9 cellular contexts compared by ENCODE assay signal in genomic region chr19:1279782-1280341, GRCh38. TPM values are rescaled to one million over a fixed set of nuclear protein-coding genes. Genes with fewer than 3 reads are reported as not detected.
DNase-seq lines count a peak whose midpoint lies in the region; ATAC-seq and TF ChIP-seq lines count a peak whose summit lies in the region.
"Had no signal": no experiment of that assay in that cellular context is flagged by ENCODE, and none has a peak within 500 bp of the region (broad histone marks: within the 10 kb centered on the region; RNA-seq: fewer than 3 reads in every experiment).

No MANE protein-coding gene starts in this region.

- H3K36me3 Mint-ChIP-seq in activated CD4-positive, alpha-beta memory T cell treated with anti-CD3 and anti-CD28 coated beads, Interleukin-2, amount 10 ng/mL, durations not matched to agents 7 days and 5 days (ENCODE audit: low read depth) = peaks cover 19% of the 10 kb centered on the region

- CTCF ChIA-PET in BJ (lab: Yijun Ruan, JAX) = interaction anchor here (0.6 to 3.3 kb wide), 24 partner anchors 11 to 211 kb away, joined by 3 to 12 read pairs (median 4); partner anchors contain the start of genes ATP5F1D, CIRBP and REEP6
- CTCF ChIA-PET in activated CD4-positive, alpha-beta memory T cell treated with anti-CD3 and anti-CD28 coated beads, Interleukin-2, amount 10 ng/mL, durations not matched to agents 7 days and 5 days (lab: Charles Lee) = interaction anchor here (0.6 to 1.9 kb wide), 7 partner anchors 11 to 203 kb away, joined by 3 to 13 read pairs (median 4); partner anchors contain the start of genes CIRBP and NDUFS7

- ATAC-seq in HG02763 (IDR thresholded peaks at IDR 0.05; ENCODE audit: unreplicated experiment) = no peak

- H3K36me3 ChIP-seq in BJ (ENCODE audit: control insufficient read depth, insufficient read depth, low read length) = peaks cover 7% of the 10 kb centered on the region

- intact Hi-C loops in dorsolateral prefrontal cortex (cut with DNase I) = loop anchor here (2.0 to 10.0 kb wide), 5 partner anchors 37 to 125 kb away; partner anchors contain the start of genes GAMT (in 2 of the 2) and DAZAP1 (in 1 of the 2)

- H3K4me1 Mint-ChIP-seq in activated CD4-positive, alpha-beta memory T cell treated with anti-CD3 and anti-CD28 coated beads, Interleukin-2, amount 10 ng/mL, durations not matched to agents 7 days and 5 days = peaks cover 21% of the 10 kb centered on the region

- H3K9me3 Mint-ChIP-seq in activated CD4-positive, alpha-beta memory T cell treated with anti-CD3 and anti-CD28 coated beads, Interleukin-2, amount 10 ng/mL, durations not matched to agents 7 days and 5 days = no peaks in the 10 kb centered on the region

- peak overlapping the region in 37 of 59 donors; percentile 5 to 75 (median 48) for H3K27ac ChIP-seq in dorsolateral prefrontal cortex

- POLR2A ChIA-PET in BJ (lab: Charles Lee) = interaction anchor here (0.6 to 0.9 kb wide), 2 partner anchors 11 to 39 kb away, joined by 3 to 5 read pairs; partner anchors contain the start of gene CIRBP
- POLR2A ChIA-PET in activated CD4-positive, alpha-beta memory T cell treated with anti-CD3 and anti-CD28 coated beads, Interleukin-2, amount 10 ng/mL, durations not matched to agents 7 days and 5 days (lab: Charles Lee) = interaction anchor here (0.8 to 4.0 kb wide), 6 partner anchors 11 to 129 kb away, joined by 3 to 22 read pairs (median 3); partner anchors contain the start of gene CIRBP

- H3K27me3 ChIP-seq in BJ (ENCODE audit: control insufficient read depth, insufficient read depth, low read length) (peaks cover 4% of the 10 kb centered on the region), dorsolateral prefrontal cortex (peaks cover 0 to 12% (median 0%) of the 10 kb centered on the region in 45 donors)

- DNase-seq in BJ (ENCODE audit: low read depth) = no peak
- peak; percentile 68 for DNase-seq in HCEC 1CT
- DNase-seq in NCI-H774 (lab: John Stamatoyannopoulos, UW) = peak; percentile 66
- peak; percentile 85 for DNase-seq in activated CD4-positive, alpha-beta memory T cell treated with anti-CD3 and anti-CD28 coated beads, Interleukin-2, amount 10 ng/mL, durations not matched to agents 7 days and 5 days
- DNase-seq in dorsolateral prefrontal cortex = peak; percentile 79 to 91 (median 85)
- peak; percentile 84 to 89 for DNase-seq in lung microvascular endothelial cell (ENCODE audit: low read depth in 2 of 2)
- peak; percentile 60 to 62 for DNase-seq in stimulated activated CD8-positive, alpha-beta memory T cell treated with anti-CD3 and anti-CD28 coated beads, Interleukin-2, amount 100 ng/mL, for 1 hour (ENCODE audit: low read depth in 2 of 2)

- H3K4me3 Mint-ChIP-seq in activated CD4-positive, alpha-beta memory T cell treated with anti-CD3 and anti-CD28 coated beads, Interleukin-2, amount 10 ng/mL, durations not matched to agents 7 days and 5 days = peak overlapping the region; percentile 32

- TF ChIP-seq CTCF in BJ (IDR thresholded peaks at IDR 0.05; ENCODE audit: insufficient read depth, low read depth, low read length) (peak; percentile 97), dorsolateral prefrontal cortex (IDR thresholded peaks at IDR 0.05 in 54 of 56, conservative IDR thresholded peaks at IDR 0.05 in 2 of 56; ENCODE audit: low read depth in 1 of 56, partially characterized antibody in 56 of 56) (peak; percentile 76 to 99 (median 96))

- peak overlapping the region; percentile 68 for H3K27ac Mint-ChIP-seq in activated CD4-positive, alpha-beta memory T cell treated with anti-CD3 and anti-CD28 coated beads, Interleukin-2, amount 10 ng/mL, durations not matched to agents 7 days and 5 days

- H3K4me3 ChIP-seq in BJ (ENCODE audit: low read depth, low read length) = no peak overlapping the region
- H3K4me3 ChIP-seq in dorsolateral prefrontal cortex = no peak overlapping the region

- H3K27me3 Mint-ChIP-seq in activated CD4-positive, alpha-beta memory T cell treated with anti-CD3 and anti-CD28 coated beads, Interleukin-2, amount 10 ng/mL, durations not matched to agents 7 days and 5 days = peaks cover 11% of the 10 kb centered on the region

RNA-seq across cellular contexts. Expression of gene FAM174C, which starts 4.5 kb away (rescaled TPM):
- 24.6 and 37.5 TPM in 2 replicates for polyA plus RNA-seq in BJ (2011; rRNA removed)
- 8.6 TPM in 2 replicates for polyA minus RNA-seq in BJ (2011; rRNA and poly(A)+ RNA removed)
- total RNA-seq in activated CD4-positive, alpha-beta memory T cell treated with anti-CD3 and anti-CD28 coated beads, Interleukin-2, amount 10 ng/mL, durations not matched to agents 7 days and 5 days = 10 to 100 TPM; 45.9 to 50.1 TPM
- total RNA-seq in dorsolateral prefrontal cortex (10 to 100 TPM; 16.2 to 44.5 (median 25.3) TPM), lung microvascular endothelial cell (16.9 and 17.0 TPM in 2 replicates)

RNA-seq across cellular contexts. Expression of gene EFNA2, which starts 5.8 kb away (rescaled TPM):
- not detected in 2 replicates for polyA plus RNA-seq in BJ (2011; rRNA removed)
- not detected in 2 replicates for polyA minus RNA-seq in BJ (2011; rRNA and poly(A)+ RNA removed)
- not detected for total RNA-seq in activated CD4-positive, alpha-beta memory T cell treated with anti-CD3 and anti-CD28 coated beads, Interleukin-2, amount 10 ng/mL, durations not matched to agents 7 days and 5 days
- total RNA-seq in dorsolateral prefrontal cortex (1 to 10 TPM in 86 of 120 experiments, under 1 TPM in 22, not detected in 12; 0.51 to 3.8 (median 1.4) TPM), lung microvascular endothelial cell (under 0.01 TPM in 1 of 2 replicates, not detected in the other)
- total RNA-seq: subcutaneous adipose tissue had no signal

RNA-seq across cellular contexts. Expression of gene CIRBP, which starts 10.7 kb away (rescaled TPM):
- 342 and 372 TPM in 2 replicates for polyA plus RNA-seq in BJ (2011; rRNA removed)
- 69.9 and 93.9 TPM in 2 replicates for polyA minus RNA-seq in BJ (2011; rRNA and poly(A)+ RNA removed)
- 100 to 1,000 TPM; 203 to 204 TPM for total RNA-seq in activated CD4-positive, alpha-beta memory T cell treated with anti-CD3 and anti-CD28 coated beads, Interleukin-2, amount 10 ng/mL, durations not matched to agents 7 days and 5 days
- total RNA-seq in dorsolateral prefrontal cortex = 100 to 1,000 TPM; 215 to 736 (median 434) TPM
- 95.4 and 115 TPM in 2 replicates for total RNA-seq in lung microvascular endothelial cell

RNA-seq across cellular contexts. Expression of gene MIDN, which starts 31.5 kb away (rescaled TPM):
- polyA plus RNA-seq in BJ (2011; rRNA removed) = 6.9 and 8.4 TPM in 2 replicates
- 21.3 and 25.6 TPM in 2 replicates for polyA minus RNA-seq in BJ (2011; rRNA and poly(A)+ RNA removed)
- 10 to 100 TPM; 86.2 to 88.6 TPM for total RNA-seq in activated CD4-positive, alpha-beta memory T cell treated with anti-CD3 and anti-CD28 coated beads, Interleukin-2, amount 10 ng/mL, durations not matched to agents 7 days and 5 days
- 100 to 1,000 TPM in 4 of 120 experiments, 10 to 100 TPM in 116; 19.9 to 116 (median 36.5) TPM for total RNA-seq in dorsolateral prefrontal cortex
- total RNA-seq in lung microvascular endothelial cell = 3.2 and 5.4 TPM in 2 replicates

RNA-seq across cellular contexts. Expression of gene ATP5F1D, which starts 38.3 kb away (rescaled TPM):
- 57.9 and 65.1 TPM in 2 replicates for polyA plus RNA-seq in BJ (2011; rRNA removed)
- polyA minus RNA-seq in BJ (2011; rRNA and poly(A)+ RNA removed) = 29.1 and 30.1 TPM in 2 replicates
- 100 to 1,000 TPM; 171 to 173 TPM for total RNA-seq in activated CD4-positive, alpha-beta memory T cell treated with anti-CD3 and anti-CD28 coated beads, Interleukin-2, amount 10 ng/mL, durations not matched to agents 7 days and 5 days
- total RNA-seq in dorsolateral prefrontal cortex = 100 to 1,000 TPM; 170 to 316 (median 242) TPM
- 15.7 and 16.3 TPM in 2 replicates for total RNA-seq in lung microvascular endothelial cell
